Comparison of ENCODE assay signal across 1 cellular context in genomic region chr9:2087500-2088313, GRCh38.
TF ChIP-seq lines count a peak whose summit lies in the region.

No MANE protein-coding gene starts in this region.

TF ChIP-seq in K562, 482 proteins besides CTCF, POLR2A, EP300 and RAD21 (continued from another document):
- TF ChIP-seq PBX2 (CRISPR knock-in tag; IDR thresholded peaks at IDR 0.05; ENCODE audit: low read depth) (no peak), PBX2 (tag; conservative IDR thresholded peaks at IDR 0.05; ENCODE audit: low read depth) (peak; percentile 51), SFPQ (IDR thresholded peaks at IDR 0.05; ENCODE audit: low read depth, low read length) (no peak), ZNF609 (CRISPR knock-in tag; IDR thresholded peaks at IDR 0.05; ENCODE audit: borderline replicate concordance) (no peak)
